In the genomic region with DNA sequence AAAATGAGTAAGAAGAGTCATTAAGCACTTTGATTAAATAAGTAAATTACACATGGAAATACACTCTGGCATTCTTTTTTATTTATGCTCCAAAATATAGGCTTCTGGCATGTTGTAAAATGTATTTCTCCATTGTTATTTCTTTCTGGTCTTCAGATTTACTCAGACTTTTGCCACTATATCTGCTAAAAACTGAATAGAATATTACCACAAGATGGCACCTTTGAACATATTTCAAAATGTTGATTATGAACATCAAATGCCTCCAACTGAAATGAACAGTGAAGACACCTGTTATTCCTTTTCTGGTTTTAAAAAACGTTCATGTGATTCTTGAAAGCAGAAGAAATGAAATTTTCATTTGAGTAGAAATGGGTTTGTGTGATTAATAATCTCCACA, we compare ENCODE assay signal across 15 cellular contexts. TPM values are rescaled to one million over a fixed set of nuclear protein-coding genes. Genes with fewer than 3 reads are reported as not detected.
DNase-seq lines count a peak whose midpoint lies in the region; FAIRE-seq and TF ChIP-seq lines count a peak whose summit lies in the region.
"Had no signal": no experiment of that assay in that cellular context is flagged by ENCODE, and none has a peak within 500 bp of the region (broad histone marks: within the 10 kb centered on the region; RNA-seq: fewer than 3 reads in every experiment).

No MANE protein-coding gene starts in this region.

- H3F3A ChIP-seq in OCI-LY1 (ENCODE audit: insufficient read depth, low read length), result no peaks in the 10 kb centered on the region

- in situ Hi-C loops in G401 (cut with HindIII; ENCODE audit: low sequenced_read_pairs), result no loop called here

- no peaks in the 10 kb centered on the region for H3K79me2 ChIP-seq in OCI-LY1 (ENCODE audit: insufficient read depth, low read length)

- H3K9me3 ChIP-seq in BE2C (no peaks in the 10 kb centered on the region), OCI-LY1 (ENCODE audit: low read length) (no peaks in the 10 kb centered on the region), esophagus squamous epithelium (no peaks in the 10 kb centered on the region), prostate gland (no peaks in the 10 kb centered on the region)
- H3K9me3 ChIP-seq: thoracic aorta had no signal

- H3K4me3 ChIP-seq in BE2C (ENCODE audit: low read depth, low read length), result no peak overlapping the region
- H3K4me3 ChIP-seq in OCI-LY1 (ENCODE audit: low read depth, low read length, poor library complexity, severe bottlenecking), result no peak overlapping the region
- H3K4me3 ChIP-seq in esophagus squamous epithelium, result no peak overlapping the region
- no peak overlapping the region for H3K4me3 ChIP-seq in prostate gland
- H3K4me3 ChIP-seq: coronary artery, thoracic aorta had no signal

- intact Hi-C loops in esophagus squamous epithelium (cut with DNase I), result no loop called here
- intact Hi-C loops in prostate gland (cut with DNase I), result no loop called here

- no peaks in the 10 kb centered on the region for H4K20me1 ChIP-seq in OCI-LY1 (ENCODE audit: insufficient read depth, low read length)

- no peak overlapping the region for H3K4me2 ChIP-seq in OCI-LY1 (ENCODE audit: low read length)

- H3K27me3 ChIP-seq in BE2C (no peaks in the 10 kb centered on the region; the same call in 1 of the 2 replicates), OCI-LY1 (ENCODE audit: insufficient read depth, low read length) (no peaks in the 10 kb centered on the region), esophagus squamous epithelium (no peaks in the 10 kb centered on the region), prostate gland (replicated peaks; ENCODE audit: insufficient read depth) (no peaks in the 10 kb centered on the region)

- WGBS in esophagus squamous epithelium, 2 donors, result 7 to 24% methylated on average over 1 of the region's 1 CpG
- whole genome bisulfite sequencing in prostate gland, result 40% methylated on average over 1 of the region's 1 CpG

- TF ChIP-seq POLR2A in esophagus squamous epithelium (IDR thresholded peaks at IDR 0.05) (no peak), prostate gland (IDR thresholded peaks at IDR 0.05) (no peak)

- H2AFZ ChIP-seq in OCI-LY1 (ENCODE audit: low read length), result no peak overlapping the region

- DNase-seq in BE2C (no peak), G401 (ENCODE audit: low spot score) (peak; percentile 62), frontal cortex (ENCODE audit: low spot score in 2 of 2) (no peak), esophagus squamous epithelium (lab: John Stamatoyannopoulos, UW) (no peak), NCI-H1436 (lab: John Stamatoyannopoulos, UW) (no peak), prostate gland (ENCODE audit: low spot score) (no peak)
- DNase-seq: activated CD8-positive, alpha-beta T cell treated with anti-CD3 and anti-CD28 coated beads for 36 hours; amniotic stem cell; CD4-positive, alpha-beta memory T cell; NCI-H774 had no signal

- H3K9ac ChIP-seq in OCI-LY1 (ENCODE audit: low read length), result no peak overlapping the region

- H3K4me1 ChIP-seq in BE2C, result peaks cover 22% of the 10 kb centered on the region
- H3K4me1 ChIP-seq in OCI-LY1 (ENCODE audit: insufficient read depth, low read length, severe bottlenecking), result no peaks in the 10 kb centered on the region
- no peaks in the 10 kb centered on the region for H3K4me1 ChIP-seq in esophagus squamous epithelium
- H3K4me1 ChIP-seq in prostate gland (replicated peaks), result no peaks in the 10 kb centered on the region

- H3K27ac ChIP-seq in OCI-LY1 (ENCODE audit: low read depth, low read length, poor library complexity, severe bottlenecking) (no peak overlapping the region), esophagus squamous epithelium (no peak overlapping the region), prostate gland (no peak overlapping the region)
- H3K27ac ChIP-seq: coronary artery, thoracic aorta had no signal

- TF ChIP-seq CTCF in BE2C (IDR thresholded peaks at IDR 0.05; ENCODE audit: low read depth, low read length) (peak; percentile 34; the same call in 1 of the 2 replicates), OCI-LY1 (IDR thresholded peaks at IDR 0.05; ENCODE audit: low read length) (peak; percentile 13; the same call in 1 of the 2 replicates), esophagus squamous epithelium (IDR thresholded peaks at IDR 0.05) (no peak), prostate gland (IDR thresholded peaks at IDR 0.05) (no peak)

- no peaks in the 10 kb centered on the region for H3K36me3 ChIP-seq in BE2C
- no peaks in the 10 kb centered on the region for H3K36me3 ChIP-seq in OCI-LY1 (ENCODE audit: insufficient read depth, low read length)
- H3K36me3 ChIP-seq in esophagus squamous epithelium, result no peaks in the 10 kb centered on the region
- H3K36me3 ChIP-seq in prostate gland, result no peaks in the 10 kb centered on the region
- H3K36me3 ChIP-seq: thoracic aorta had no signal

- peak; percentile 34 for FAIRE-seq in frontal cortex (lab: Jason Lieb, UNC)

- H3K9me2 ChIP-seq in OCI-LY1 (ENCODE audit: low read depth, low read length), result no peaks in the 10 kb centered on the region

RNA-seq across cellular contexts. Expression of a gene that starts 23.6 kb away (rescaled TPM):
- 0.54 TPM for polyA plus RNA-seq in BE2C (2012; ENCODE audit: insufficient read depth, insufficient read length, low read depth)
- not detected in 2 replicates for total RNA-seq in G401 (2014; rRNA removed; shearing (Covaris generic))
- total RNA-seq in frontal cortex (2.4 TPM), esophagus squamous epithelium (not detected), prostate gland (under 1 TPM in 1 of 2 donors, not detected in 1; 0.80 TPM)
- total RNA-seq: activated CD8-positive, alpha-beta T cell treated with anti-CD3 and anti-CD28 coated beads for 36 hours; activated T-helper 17 cell treated with anti-CD3 and anti-CD28 coated beads, Interleukin-2, amount 50 U/mL, for 72 hours; CD4-positive, alpha-beta memory T cell; esophagus mucosa had no signal
- polyA plus RNA-seq: CD4-positive, alpha-beta memory T cell had no signal

RNA-seq across cellular contexts. Expression of a gene that starts 58.0 kb away (rescaled TPM):
- 30.3 TPM for polyA plus RNA-seq in BE2C (2012; ENCODE audit: insufficient read depth, insufficient read length, low read depth)
- not detected in 2 replicates for total RNA-seq in G401 (2014; rRNA removed; shearing (Covaris generic))
- total RNA-seq in frontal cortex (1.6 TPM), esophagus squamous epithelium (1 to 10 TPM in 3 of 4 donors, under 1 TPM in 1; 0.75 to 8.0 (median 3.9) TPM), prostate gland (1 to 10 TPM; 2.7 to 8.8 TPM)
- total RNA-seq: activated CD8-positive, alpha-beta T cell treated with anti-CD3 and anti-CD28 coated beads for 36 hours; activated T-helper 17 cell treated with anti-CD3 and anti-CD28 coated beads, Interleukin-2, amount 50 U/mL, for 72 hours; CD4-positive, alpha-beta memory T cell had no signal
- polyA plus RNA-seq: CD4-positive, alpha-beta memory T cell had no signal

Comparison
In these comparisons a context has a peak if more than half of its experiments do, and no peak if none do; other contexts are left out.
1. CTCF ChIP-seq: peak in BE2C (single experiment) and OCI-LY1 (single experiment); none in esophagus squamous epithelium (0 of 6) and prostate gland (0 of 4).